8 cellular contexts compared by ENCODE assay signal in the genomic region with DNA sequence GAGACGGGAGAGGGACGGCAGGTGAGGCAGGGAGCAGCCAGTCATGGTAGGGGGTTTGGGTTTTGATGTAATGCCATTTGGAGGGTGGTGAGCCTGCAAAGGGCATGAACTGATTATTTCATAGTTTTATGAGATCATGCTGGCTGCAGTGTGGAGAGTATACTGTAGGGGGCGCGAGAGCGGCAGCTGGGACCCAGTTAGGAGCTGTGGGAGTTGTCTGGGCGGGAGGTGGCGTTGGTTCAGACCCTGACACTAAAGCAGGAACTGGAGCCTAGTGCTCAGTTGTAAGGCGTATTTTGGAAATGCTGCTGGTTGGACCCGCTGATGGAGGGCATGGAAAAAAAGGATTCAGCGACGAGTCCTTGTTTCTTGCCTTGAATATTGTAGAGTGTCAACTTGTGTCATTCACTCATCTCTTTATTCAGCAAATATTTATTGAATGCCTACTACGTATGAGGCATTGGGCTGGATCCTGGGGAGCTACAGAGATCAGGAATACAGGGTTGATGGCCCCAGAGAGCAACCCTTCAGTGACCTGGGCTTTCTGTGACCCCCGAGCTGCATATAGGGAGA. TPM values are rescaled to one million over a fixed set of nuclear protein-coding genes. Genes with fewer than 3 reads are reported as not detected.
DNase-seq lines count a peak whose midpoint lies in the region; ATAC-seq and TF ChIP-seq lines count a peak whose summit lies in the region.

No MANE protein-coding gene starts in this region.

- WGBS in thyroid gland, 2 donors = 15 to 23% methylated on average over 13 of the region's 13 CpGs

- no peak overlapping the region for H3K27ac ChIP-seq in osteoblast (ENCODE audit: low read depth, low read length)
- no peak overlapping the region for H3K27ac ChIP-seq in thyroid gland

- H3K36me3 ChIP-seq in osteoblast (ENCODE audit: insufficient read depth, low read length) (no peaks in the 10 kb centered on the region), thyroid gland (no peaks in the 10 kb centered on the region)

- H3K79me2 ChIP-seq in osteoblast (ENCODE audit: insufficient read depth, low read length) = no peaks in the 10 kb centered on the region

- H3K9me3 ChIP-seq in osteoblast (ENCODE audit: low read depth, low read length) (peaks cover 3% of the 10 kb centered on the region), thyroid gland (no peaks in the 10 kb centered on the region)

- H4K20me1 ChIP-seq in osteoblast (ENCODE audit: insufficient read depth, low read length) = no peaks in the 10 kb centered on the region

- ATAC-seq in GM18511 (IDR thresholded peaks at IDR 0.05; ENCODE audit: unreplicated experiment) (peak; percentile 80), HG03378 (IDR thresholded peaks at IDR 0.05; ENCODE audit: unreplicated experiment) (peak; percentile 88)

- peak overlapping the region; percentile 46 for H3K4me2 ChIP-seq in osteoblast (ENCODE audit: insufficient read depth, low read length)

- H3K4me3 ChIP-seq in fibroblast of villous mesenchyme (ENCODE audit: low read depth, low read length) (no peak overlapping the region), osteoblast (ENCODE audit: insufficient read depth, low read length) (no peak overlapping the region), thyroid gland (replicated peaks in 1 of 3) (no peak overlapping the region)

- DNase-seq in 8988T (peak; percentile 46), RPMI7951 (ENCODE audit: low read depth) (peak; percentile 57), fibroblast of villous mesenchyme (ENCODE audit: low read depth) (peak; percentile 76), osteoblast (ENCODE audit: insufficient read length, low spot score, missing footprints) (peak; percentile 90), thyroid gland (peak; percentile 53 to 62)
- DNase-seq in activated T-helper 1 cell treated with anti-CD3 and anti-CD28 coated beads, Interleukin-2, amount 50 U/mL, for 16 hours (ENCODE audit: low read depth in 1 of 2, low spot score in 1 of 2) = peak; percentile 65 to 85

- H3K27me3 ChIP-seq in osteoblast (ENCODE audit: insufficient read depth, low read length) (peaks cover 7% of the 10 kb centered on the region), thyroid gland (no peaks in the 10 kb centered on the region)

- peaks cover 11% of the 10 kb centered on the region for H3K4me1 ChIP-seq in osteoblast (ENCODE audit: insufficient read depth, low read length)
- no peaks in the 10 kb centered on the region for H3K4me1 ChIP-seq in thyroid gland

- TF ChIP-seq POLR2A in thyroid gland (IDR thresholded peaks at IDR 0.05) = no peak

- intact Hi-C loops in thyroid gland (cut with DNase I) = loop anchor here (2.0 to 10.0 kb wide), 3 partner anchors 53 to 285 kb away; no protein-coding TSS in a partner anchor

- TF ChIP-seq CTCF in fibroblast of villous mesenchyme (IDR thresholded peaks at IDR 0.05; ENCODE audit: insufficient read depth, low read depth, low read length) (peak; percentile 98), osteoblast (IDR thresholded peaks at IDR 0.05; ENCODE audit: extremely low read depth, low read depth, low read length) (peak; percentile 89), thyroid gland (IDR thresholded peaks at IDR 0.05) (peak; percentile 50 to 69 (median 58))

- peak overlapping the region; percentile 59 for H2AFZ ChIP-seq in osteoblast (ENCODE audit: low read length)

RNA-seq across cellular contexts. Expression of gene KDM8, which starts 23.7 kb away (rescaled TPM):
- 2.3 and 2.4 TPM in 2 replicates for total RNA-seq in RPMI7951 (2014; rRNA removed; shearing (Covaris generic))
- total RNA-seq in fibroblast of villous mesenchyme = 3.2 and 3.9 TPM in 2 replicates
- 2.9 and 6.2 TPM in 2 replicates for total RNA-seq in osteoblast
- 10 to 100 TPM in 1 of 4 donors, 1 to 10 TPM in 3; 5.6 to 14.9 (median 9.6) TPM for total RNA-seq in thyroid gland
